Comparison of ENCODE assay signal across 9 cellular contexts in the genomic region with DNA sequence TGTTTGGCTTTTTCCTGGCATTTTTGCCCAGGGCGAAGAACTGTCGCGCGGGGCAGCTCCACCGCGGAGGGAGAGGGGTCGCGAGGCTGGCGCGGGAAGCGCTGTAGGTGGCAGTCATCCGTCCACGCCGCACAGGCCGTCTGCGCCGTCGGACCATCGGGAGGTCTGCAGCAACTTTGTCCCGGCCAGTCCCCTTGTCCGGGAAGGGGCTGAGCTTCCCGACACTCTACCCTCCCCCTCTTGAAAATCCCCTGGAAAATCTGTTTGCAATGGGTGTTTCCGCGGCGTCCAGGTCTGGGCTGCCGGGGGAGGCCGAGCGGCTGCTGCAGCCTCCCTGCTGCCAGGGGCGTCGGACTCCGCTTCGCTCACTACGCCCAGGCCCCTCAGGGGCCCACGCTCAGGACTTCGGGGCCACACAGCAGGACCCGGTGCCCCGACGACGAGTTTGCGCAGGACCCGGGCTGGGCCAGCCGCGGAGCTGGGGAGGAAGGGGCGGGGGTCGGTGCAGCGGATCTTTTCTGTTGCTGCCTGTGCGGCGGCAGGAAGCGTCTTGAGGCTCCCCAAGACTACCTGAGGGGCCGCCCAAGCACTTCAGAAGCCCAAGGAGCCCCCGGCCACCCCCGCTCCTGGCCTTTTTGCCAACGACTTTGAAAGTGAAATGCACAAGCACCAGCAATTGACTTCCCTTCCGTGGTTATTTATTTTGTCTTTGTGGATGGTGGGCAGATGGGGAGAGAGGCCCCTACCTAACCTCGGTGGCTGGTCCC. TPM values are rescaled to one million over a fixed set of nuclear protein-coding genes. Genes with fewer than 3 reads are reported as not detected.
DNase-seq lines count a peak whose midpoint lies in the region; ATAC-seq, FAIRE-seq and TF ChIP-seq lines count a peak whose summit lies in the region.
"Had no signal": no experiment of that assay in that cellular context is flagged by ENCODE, and none has a peak within 500 bp of the region (broad histone marks: within the 10 kb centered on the region; RNA-seq: fewer than 3 reads in every experiment).

No MANE protein-coding gene starts in this region.

- no peak overlapping the region for H3K4me2 ChIP-seq in endothelial cell of umbilical vein (ENCODE audit: insufficient read depth, low read length)

- H3K4me1 Mint-ChIP-seq in activated CD4-positive, alpha-beta T cell treated with anti-CD3 and anti-CD28 coated beads, Interleukin-2, amount 10 ng/mL, durations not matched to agents 24 days and 14 days, result peaks cover 25% of the 10 kb centered on the region
- peaks cover 20% of the 10 kb centered on the region for H3K4me1 Mint-ChIP-seq in T-helper 2 cell treated with Interferon-gamma antibody and Interleukin-4, amounts not matched to agents 5 μg/mL and 100 μg/mL, for 36 hours (ENCODE audit: low read depth)
- peaks cover 63% of the 10 kb centered on the region for H3K4me1 Mint-ChIP-seq in stimulated activated memory B cell treated with anti-CD40 and anti-IgM and Interleukin-4, amounts not matched to agents 10 μg/mL and 1 μg/mL and 100 μg/mL, for 72 hours

- no peaks in the 10 kb centered on the region for H3K36me3 ChIP-seq in endothelial cell of umbilical vein (ENCODE audit: control insufficient read depth in 2 of 2, extremely low read depth in 1 of 2, insufficient read depth in 2 of 2, low read length in 2 of 2)

- dilution Hi-C loops in endothelial cell of umbilical vein (cut with MboI; ENCODE audit: extremely low pct_ligation_motif_present, low sequenced_read_pairs), result no loop called here

- no peak for FAIRE-seq in endothelial cell of umbilical vein (lab: Jason Lieb, UNC)
- FAIRE-seq: islet of Langerhans had no signal

- no peaks in the 10 kb centered on the region for H3K9me1 ChIP-seq in endothelial cell of umbilical vein (replicated peaks; ENCODE audit: control insufficient read depth, extremely low read depth, insufficient read depth, low read length)

- TF ChIP-seq CTCF in endothelial cell of umbilical vein (IDR thresholded peaks at IDR 0.05; ENCODE audit: extremely low read depth in 1 of 2, insufficient read depth in 1 of 2, low read depth in 1 of 2, low read length in 2 of 2), result no peak

- POLR2A ChIA-PET in endothelial cell of umbilical vein (lab: Charles Lee), result no interaction called here

- peaks cover 42% of the 10 kb centered on the region for H3K27me3 Mint-ChIP-seq in activated CD4-positive, alpha-beta T cell treated with anti-CD3 and anti-CD28 coated beads, Interleukin-2, amount 10 ng/mL, durations not matched to agents 24 days and 14 days
- H3K27me3 Mint-ChIP-seq in T-helper 2 cell treated with Interferon-gamma antibody and Interleukin-4, amounts not matched to agents 5 μg/mL and 100 μg/mL, for 36 hours (ENCODE audit: low read depth), result peaks cover 41% of the 10 kb centered on the region
- peaks cover 43% of the 10 kb centered on the region for H3K27me3 Mint-ChIP-seq in stimulated activated memory B cell treated with anti-CD40 and anti-IgM and Interleukin-4, amounts not matched to agents 10 μg/mL and 1 μg/mL and 100 μg/mL, for 72 hours

- no TSS peak for BruUV-seq in endothelial cell of umbilical vein (replicated peaks; lab: Mats Ljungman, UMichigan)

- peak overlapping the region; percentile 51 for H3K4me3 Mint-ChIP-seq in activated CD4-positive, alpha-beta T cell treated with anti-CD3 and anti-CD28 coated beads, Interleukin-2, amount 10 ng/mL, durations not matched to agents 24 days and 14 days
- H3K4me3 Mint-ChIP-seq in T-helper 2 cell treated with Interferon-gamma antibody and Interleukin-4, amounts not matched to agents 5 μg/mL and 100 μg/mL, for 36 hours, result peak overlapping the region; percentile 66
- H3K4me3 Mint-ChIP-seq in stimulated activated memory B cell treated with anti-CD40 and anti-IgM and Interleukin-4, amounts not matched to agents 10 μg/mL and 1 μg/mL and 100 μg/mL, for 72 hours, result peak overlapping the region; percentile 50

- no peaks in the 10 kb centered on the region for H4K20me1 ChIP-seq in endothelial cell of umbilical vein (replicated peaks; ENCODE audit: control insufficient read depth, extremely low read depth, insufficient read depth, low read length)

- TF ChIP-seq POLR2A in endothelial cell of umbilical vein (IDR thresholded peaks at IDR 0.05; ENCODE audit: low read depth, low read length), result no peak

- CTCF ChIA-PET in endothelial cell of umbilical vein (lab: Charles Lee), result interaction anchor here (0.6 to 5.5 kb wide), 7 partner anchors 11 to 96 kb away, joined by 3 to 59 read pairs (median 6); no protein-coding TSS in a partner anchor

- no peaks in the 10 kb centered on the region for H3K9me3 ChIP-seq in endothelial cell of umbilical vein (replicated peaks; ENCODE audit: control insufficient read depth, insufficient read depth, low read length)

- peak; percentile 76 for DNase-seq in activated CD4-positive, alpha-beta T cell treated with anti-CD3 and anti-CD28 coated beads, Interleukin-2, amount 10 ng/mL, durations not matched to agents 24 days and 14 days
- no peak for DNase-seq in activated CD4-positive, alpha-beta T cell treated with anti-CD3 and anti-CD28 coated beads for 4 hours
- DNase-seq in T-helper 2 cell treated with Interferon-gamma antibody and Interleukin-4, amounts not matched to agents 5 μg/mL and 100 μg/mL, for 36 hours (ENCODE audit: low spot score), result no peak
- DNase-seq in endothelial cell of umbilical vein (ENCODE audit: low read depth, low spot score) (no peak), substantia nigra (lab: John Stamatoyannopoulos, UW) (no peak)

- H3K27me3 ChIP-seq in endothelial cell of umbilical vein (ENCODE audit: control insufficient read depth in 2 of 2, insufficient read depth in 2 of 2, low read length in 2 of 2), result peaks cover 35 to 51% of the 10 kb centered on the region in 2 experiments

- no peak for ATAC-seq in stimulated activated memory B cell treated with anti-CD40 and anti-IgM and Interleukin-4, amounts not matched to agents 10 μg/mL and 1 μg/mL and 100 μg/mL, for 72 hours
- no peak for ATAC-seq in HG03159 (IDR thresholded peaks at IDR 0.05; ENCODE audit: unreplicated experiment)
- ATAC-seq in GM21576 (IDR thresholded peaks at IDR 0.05; ENCODE audit: unreplicated experiment), result no peak

- H3K4me1 ChIP-seq in endothelial cell of umbilical vein (ENCODE audit: control insufficient read depth, extremely low read depth, insufficient read depth, low read length), result peaks cover 18% of the 10 kb centered on the region

- H3K27ac ChIP-seq in endothelial cell of umbilical vein (ENCODE audit: insufficient read depth, low read depth, low read length) (no peak overlapping the region), substantia nigra (ENCODE audit: low read depth, low read length, poor library complexity, severe bottlenecking) (no peak overlapping the region)

- H3K4me3 ChIP-seq in endothelial cell of umbilical vein (replicated peaks in 1 of 3; ENCODE audit: insufficient read depth in 1 of 3, low read depth in 1 of 3, low read length in 3 of 3), result no peak overlapping the region

- peaks cover 5% of the 10 kb centered on the region for H3K36me3 Mint-ChIP-seq in activated CD4-positive, alpha-beta T cell treated with anti-CD3 and anti-CD28 coated beads, Interleukin-2, amount 10 ng/mL, durations not matched to agents 24 days and 14 days (ENCODE audit: low read depth)
- peaks cover 14% of the 10 kb centered on the region for H3K36me3 Mint-ChIP-seq in T-helper 2 cell treated with Interferon-gamma antibody and Interleukin-4, amounts not matched to agents 5 μg/mL and 100 μg/mL, for 36 hours (ENCODE audit: low read depth)
- H3K36me3 Mint-ChIP-seq in stimulated activated memory B cell treated with anti-CD40 and anti-IgM and Interleukin-4, amounts not matched to agents 10 μg/mL and 1 μg/mL and 100 μg/mL, for 72 hours, result no peaks in the 10 kb centered on the region

- no peaks in the 10 kb centered on the region for H3K9me3 Mint-ChIP-seq in activated CD4-positive, alpha-beta T cell treated with anti-CD3 and anti-CD28 coated beads, Interleukin-2, amount 10 ng/mL, durations not matched to agents 24 days and 14 days
- no peaks in the 10 kb centered on the region for H3K9me3 Mint-ChIP-seq in T-helper 2 cell treated with Interferon-gamma antibody and Interleukin-4, amounts not matched to agents 5 μg/mL and 100 μg/mL, for 36 hours
- H3K9me3 Mint-ChIP-seq in stimulated activated memory B cell treated with anti-CD40 and anti-IgM and Interleukin-4, amounts not matched to agents 10 μg/mL and 1 μg/mL and 100 μg/mL, for 72 hours, result no peaks in the 10 kb centered on the region

- H3K9ac ChIP-seq in endothelial cell of umbilical vein (replicated peaks; ENCODE audit: extremely low read depth, insufficient read depth, low read length), result no peak overlapping the region

- H2AFZ ChIP-seq in endothelial cell of umbilical vein (ENCODE audit: low read depth, low read length), result no peak overlapping the region

- H3K27ac Mint-ChIP-seq in activated CD4-positive, alpha-beta T cell treated with anti-CD3 and anti-CD28 coated beads, Interleukin-2, amount 10 ng/mL, durations not matched to agents 24 days and 14 days, result peak overlapping the region; percentile 49
- peak overlapping the region; percentile 68 for H3K27ac Mint-ChIP-seq in T-helper 2 cell treated with Interferon-gamma antibody and Interleukin-4, amounts not matched to agents 5 μg/mL and 100 μg/mL, for 36 hours
- peak overlapping the region; percentile 35 for H3K27ac Mint-ChIP-seq in stimulated activated memory B cell treated with anti-CD40 and anti-IgM and Interleukin-4, amounts not matched to agents 10 μg/mL and 1 μg/mL and 100 μg/mL, for 72 hours

- intact Hi-C loops in activated CD4-positive, alpha-beta T cell treated with anti-CD3 and anti-CD28 coated beads, Interleukin-2, amount 10 ng/mL, durations not matched to agents 24 days and 14 days (cut with micrococcal nuclease), result loop anchor here (5.0 kb wide), 1 partner anchor 151 kb away; no protein-coding TSS in a partner anchor
- intact Hi-C loops in endothelial cell of umbilical vein (cut with micrococcal nuclease), result loop anchor here (5.0 kb wide), 1 partner anchor 91 kb away; no protein-coding TSS in a partner anchor

- H3K79me2 ChIP-seq in endothelial cell of umbilical vein (ENCODE audit: control insufficient read depth, insufficient read depth, low read length), result no peaks in the 10 kb centered on the region

RNA-seq across cellular contexts. Expression of a gene that starts 2.3 kb away (rescaled TPM):
- total RNA-seq in activated CD4-positive, alpha-beta T cell treated with anti-CD3 and anti-CD28 coated beads, Interleukin-2, amount 10 ng/mL, durations not matched to agents 24 days and 14 days, result 18.5 and 19.4 TPM in 2 replicates
- total RNA-seq in endothelial cell of umbilical vein, result 12.3 TPM in 2 replicates
- 7.0 and 9.3 TPM in 2 replicates for polyA plus RNA-seq in endothelial cell of umbilical vein
- 3.9 and 5.3 TPM in 2 replicates for polyA plus RNA-seq in endothelial cell of umbilical vein (2011; cell fraction: cytosol; rRNA removed)
- 4.6 and 5.5 TPM in 2 replicates for polyA plus RNA-seq in endothelial cell of umbilical vein (2011; cell fraction: nucleus; rRNA removed)
- polyA plus RNA-seq in endothelial cell of umbilical vein (2012), result 3.4 and 5.9 TPM in 2 replicates
- 2.9 and 3.6 TPM in 2 replicates for polyA minus RNA-seq in endothelial cell of umbilical vein
- polyA minus RNA-seq in endothelial cell of umbilical vein (2011; cell fraction: cytosol; rRNA and poly(A)+ RNA removed), result 36.5 TPM
- 2.4 and 3.1 TPM in 2 replicates for polyA minus RNA-seq in endothelial cell of umbilical vein (2011; cell fraction: nucleus; rRNA and poly(A)+ RNA removed)

RNA-seq across cellular contexts. Expression of a gene that starts 44.7 kb away (rescaled TPM):
- 9.4 TPM in 2 replicates for total RNA-seq in activated CD4-positive, alpha-beta T cell treated with anti-CD3 and anti-CD28 coated beads, Interleukin-2, amount 10 ng/mL, durations not matched to agents 24 days and 14 days
- 3.1 TPM in 2 replicates for total RNA-seq in endothelial cell of umbilical vein
- 0.49 and 0.69 TPM in 2 replicates for polyA plus RNA-seq in endothelial cell of umbilical vein
- polyA plus RNA-seq in endothelial cell of umbilical vein (2011; cell fraction: cytosol; rRNA removed), result 0.28 and 0.41 TPM in 2 replicates
- polyA plus RNA-seq in endothelial cell of umbilical vein (2011; cell fraction: nucleus; rRNA removed), result 0.40 and 1.1 TPM in 2 replicates
- 1.4 and 1.8 TPM in 2 replicates for polyA plus RNA-seq in endothelial cell of umbilical vein (2012)
- 0.25 and 1.1 TPM in 2 replicates for polyA minus RNA-seq in endothelial cell of umbilical vein
- polyA minus RNA-seq in endothelial cell of umbilical vein (2011; cell fraction: cytosol; rRNA and poly(A)+ RNA removed), result 2.4 TPM
- polyA minus RNA-seq in endothelial cell of umbilical vein (2011; cell fraction: nucleus; rRNA and poly(A)+ RNA removed), result 0.19 and 0.34 TPM in 2 replicates
